ENCODE assay signal across 21 cellular contexts in genomic region chr22:17109113-17109865, GRCh38.
"Had no signal": no experiment of that assay in that cellular context is flagged by ENCODE, and none has a peak within 500 bp of the region (broad histone marks: within the 10 kb centered on the region; RNA-seq: fewer than 3 reads in every experiment).

No MANE protein-coding gene starts in this region.

- H3K27me3 ChIP-seq: dorsolateral prefrontal cortex, right atrium auricular region, upper lobe of right lung had no signal

- H3K4me1 Mint-ChIP-seq: endodermal cell, mesothelial cell of epicardium had no signal

- H3K4me1 ChIP-seq: prostate gland, right atrium auricular region had no signal

- H3K4me3 Mint-ChIP-seq: activated CD4-positive, alpha-beta T cell treated with anti-CD3 and anti-CD28 coated beads for 36 hours; activated naive CD8-positive, alpha-beta T cell; endodermal cell; mesothelial cell of epicardium; nephron progenitor cell; T-helper 17 cell had no signal

- H3K27me3 Mint-ChIP-seq: activated CD4-positive, alpha-beta T cell treated with anti-CD3 and anti-CD28 coated beads for 36 hours; activated naive CD8-positive, alpha-beta T cell; T-helper 17 cell had no signal

- H3K9me3 ChIP-seq: prostate gland, right atrium auricular region, thoracic aorta, upper lobe of right lung had no signal

- H3K27ac Mint-ChIP-seq: activated CD4-positive, alpha-beta T cell treated with anti-CD3 and anti-CD28 coated beads for 36 hours; endodermal cell; mesothelial cell of epicardium; nephron progenitor cell; T-helper 17 cell had no signal

- FAIRE-seq: kidney had no signal

- ATAC-seq: activated CD4-positive, alpha-beta T cell treated with anti-CD3 and anti-CD28 coated beads for 36 hours; left lobe of liver; T-helper 17 cell; upper lobe of right lung had no signal

- H3K9me3 Mint-ChIP-seq: endodermal cell, mesothelial cell of epicardium, nephron progenitor cell had no signal

- H3K4me3 ChIP-seq: dorsolateral prefrontal cortex, prostate gland, right atrium auricular region, skin epidermis, thoracic aorta, upper lobe of right lung had no signal

- H3K27ac ChIP-seq: dorsolateral prefrontal cortex, prostate gland, right atrium auricular region, thoracic aorta, upper lobe of right lung, VCaP had no signal

- DNase-seq: activated CD4-positive, alpha-beta T cell treated with anti-CD3 and anti-CD28 coated beads for 36 hours; activated CD4-positive, alpha-beta T cell treated with anti-CD3 and anti-CD28 coated beads, Interleukin-2, amount 50 U/mL, for 48 hours; amniotic stem cell; endodermal cell; foreskin melanocyte; glutamatergic neuron; nephron progenitor cell; stimulated activated CD4-positive, alpha-beta T cell treated with anti-CD3 and anti-CD28 coated beads, Interleukin-15, amount 100 ng/mL, for 24 hours; stimulated activated CD4-positive, alpha-beta T cell treated with anti-CD3 and anti-CD28 coated beads, Interleukin-4, amount 100 ng/mL, for 1 hour; T-helper 17 cell; upper lobe of right lung had no signal
